16 cellular contexts compared by ENCODE assay signal in genomic region chr20:54573838-54574237, GRCh38.
"Had no signal": no experiment of that assay in that cellular context is flagged by ENCODE, and none has a peak within 500 bp of the region (broad histone marks: within the 10 kb centered on the region; RNA-seq: fewer than 3 reads in every experiment).

No MANE protein-coding gene starts in this region.

- DNase-seq: activated CD4-positive, alpha-beta memory T cell treated with anti-CD3 and anti-CD28 coated beads, Interleukin-2, amount 10 ng/mL, durations not matched to agents 7 days and 5 days; activated CD4-positive, alpha-beta T cell treated with anti-CD3 and anti-CD28 coated beads for 36 hours; activated gamma-delta T cell; activated naive CD8-positive, alpha-beta T cell treated with anti-CD3 and anti-CD28 coated beads for 36 hours; activated T-cell treated with anti-CD3 and anti-CD28 coated beads, Interleukin-2, amount 50 U/mL, for 48 hours; immature natural killer cell; left colon; mammary epithelial cell; natural killer cell; nucleus accumbens; stomach; T-cell; thyroid gland; uterus had no signal

- H3K27me3 ChIP-seq: breast epithelium, stomach, thyroid gland, uterus had no signal

- H3K9me3 ChIP-seq: breast epithelium, stomach, thyroid gland, uterus had no signal

- H3K4me3 ChIP-seq: breast epithelium, stomach, thyroid gland, uterus had no signal

- H3K4me1 ChIP-seq: breast epithelium, stomach, thyroid gland, uterus had no signal

- H3K36me3 ChIP-seq: breast epithelium, stomach, thyroid gland, uterus had no signal

- ATAC-seq: activated CD4-positive, alpha-beta T cell treated with anti-CD3 and anti-CD28 coated beads for 36 hours; left colon; natural killer cell; T-cell had no signal

- H3K27ac ChIP-seq: breast epithelium, stomach, thyroid gland, uterus, VCaP had no signal
